Comparison of ENCODE assay signal across 18 cellular contexts in the genomic region with DNA sequence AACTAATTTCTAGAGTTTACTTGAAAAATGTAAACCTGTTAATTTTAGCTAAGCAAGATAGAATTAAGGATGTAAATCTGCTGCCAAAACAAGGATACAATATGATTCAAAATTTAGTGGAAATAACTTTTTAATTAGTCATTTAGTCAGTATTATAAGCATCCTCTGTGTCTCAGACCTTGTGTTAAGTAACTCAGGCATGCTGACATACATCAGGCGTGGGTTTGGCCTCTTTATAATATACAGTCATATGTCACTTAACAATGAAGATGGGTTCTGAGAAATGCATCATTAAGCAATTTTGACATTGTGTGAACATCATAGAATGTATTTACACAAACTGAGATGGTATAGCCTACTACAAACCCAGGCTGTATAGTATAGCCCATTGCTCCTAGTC.
A peak's percentile ranks its signal among the peaks of the same experiment; 100 is the strongest.
DNase-seq lines count a peak whose midpoint lies in the region; ATAC-seq, FAIRE-seq and TF ChIP-seq lines count a peak whose summit lies in the region.
"Had no signal": no experiment of that assay in that cellular context is flagged by ENCODE, and none has a peak within 500 bp of the region (broad histone marks: within the 10 kb centered on the region; RNA-seq: fewer than 3 reads in every experiment).

No MANE protein-coding gene starts in this region.

- DNase-seq in AG08395 (ENCODE audit: low spot score) (peak; percentile 17), ELR (ENCODE audit: low read depth) (peak; percentile 89), T-helper 17 cell (no peak), keratinocyte (ENCODE audit: low read depth, low spot score) (no peak), NCI-H510A treated with DMSO at 0.1 percent for 48 hours (lab: John Stamatoyannopoulos, UW) (no peak)
- DNase-seq: CD4-positive, alpha-beta memory T cell; glutamatergic neuron; KG1; kidney; NCI-H1417 treated with DMSO at 0.1 percent for 48 hours; NCI-H524; T-helper 2 cell; transverse colon had no signal

- dilution Hi-C loops in keratinocyte (cut with MboI; ENCODE audit: extremely low pct_ligation_motif_present, low sequenced_read_pairs) = no loop called here

- H3K4me1 ChIP-seq in keratinocyte (ENCODE audit: control insufficient read depth, extremely low read depth, insufficient read depth, low read length) = peaks cover 43% of the 10 kb centered on the region

- FAIRE-seq in keratinocyte (lab: Jason Lieb, UNC) = peak; percentile 67

- H3K27ac ChIP-seq in keratinocyte (ENCODE audit: control insufficient read depth, insufficient read depth, low read length) = peak overlapping the region; percentile 30
- H3K27ac ChIP-seq: RWPE1, transverse colon had no signal

- no peak overlapping the region for H3K4me3 Mint-ChIP-seq in T-helper 17 cell
- H3K4me3 Mint-ChIP-seq: CD4-positive, alpha-beta memory T cell; GM23338 had no signal

- no peaks in the 10 kb centered on the region for H3K9me3 ChIP-seq in T-helper 17 cell (ENCODE audit: control insufficient read depth, low read length, poor library complexity, severe bottlenecking)
- no peaks in the 10 kb centered on the region for H3K9me3 ChIP-seq in keratinocyte (ENCODE audit: control insufficient read depth, low read depth, low read length)
- H3K9me3 ChIP-seq: transverse colon had no signal

- H2AFZ ChIP-seq in keratinocyte (ENCODE audit: control insufficient read depth, low read length) = no peak overlapping the region
- H2AFZ ChIP-seq: GM23338 had no signal

- H3K9ac ChIP-seq in keratinocyte (ENCODE audit: control insufficient read depth, extremely low read depth, insufficient read depth, low read length) = no peak overlapping the region

- H3K27me3 Mint-ChIP-seq in T-helper 17 cell = no peaks in the 10 kb centered on the region
- H3K27me3 Mint-ChIP-seq: CD4-positive, alpha-beta memory T cell had no signal

- no peaks in the 10 kb centered on the region for H4K20me1 ChIP-seq in keratinocyte (ENCODE audit: control insufficient read depth, extremely low read depth, insufficient read depth, low read length)

- no peaks in the 10 kb centered on the region for H3K9me1 ChIP-seq in keratinocyte (ENCODE audit: control insufficient read depth, extremely low read depth, insufficient read depth, low read length)

- peak overlapping the region; percentile 93 for H3K27ac Mint-ChIP-seq in T-helper 17 cell
- H3K27ac Mint-ChIP-seq: GM23338 had no signal

- ATAC-seq in T-helper 17 cell (no peak), GM19467 (IDR thresholded peaks at IDR 0.05; ENCODE audit: unreplicated experiment) (no peak), HG03460 (IDR thresholded peaks at IDR 0.05; ENCODE audit: unreplicated experiment) (no peak)
- ATAC-seq: GM23338 had no signal

- no peaks in the 10 kb centered on the region for H3K79me2 ChIP-seq in keratinocyte (ENCODE audit: control insufficient read depth, insufficient read depth, low read length)

- H3K27me3 ChIP-seq in keratinocyte (ENCODE audit: control insufficient read depth, extremely low read depth, insufficient read depth, low read length) = no peaks in the 10 kb centered on the region
- H3K27me3 ChIP-seq: cardiac muscle cell, transverse colon had no signal

- H3K4me1 Mint-ChIP-seq in T-helper 17 cell = peaks cover 45% of the 10 kb centered on the region

- H3K4me3 ChIP-seq in keratinocyte (ENCODE audit: control insufficient read depth in 2 of 3, extremely low read depth in 1 of 3, insufficient read depth in 2 of 3, low read depth in 1 of 3, low read length in 3 of 3) = no peak overlapping the region
- H3K4me3 ChIP-seq: cardiac muscle cell, GM23338, transverse colon had no signal

- no peak overlapping the region for H3K4me2 ChIP-seq in keratinocyte (ENCODE audit: control insufficient read depth, extremely low read depth, insufficient read depth, low read depth, low read length)
- H3K4me2 ChIP-seq: GM23338 had no signal

- no peaks in the 10 kb centered on the region for H3K36me3 ChIP-seq in keratinocyte (ENCODE audit: control insufficient read depth in 2 of 2, extremely low read depth in 1 of 2, insufficient read depth in 2 of 2, low read length in 2 of 2)
- H3K36me3 ChIP-seq: cardiac muscle cell, transverse colon had no signal

- no peaks in the 10 kb centered on the region for H3K36me3 Mint-ChIP-seq in T-helper 17 cell (ENCODE audit: low read depth)
- H3K36me3 Mint-ChIP-seq: CD4-positive, alpha-beta memory T cell had no signal

- no peak for TF ChIP-seq CTCF in keratinocyte (optimal IDR thresholded peaks at IDR 0.05 in 1 of 3, IDR thresholded peaks at IDR 0.05 in 1 of 3, conservative IDR thresholded peaks at IDR 0.05 in 1 of 3; ENCODE audit: extremely low read depth in 1 of 3, insufficient read depth in 2 of 3, low read length in 3 of 3)

Comparison
In these comparisons a context has a peak if more than half of its experiments do, and no peak if none do; other contexts are left out.
1. DNase-seq: peak in AG08395 (single experiment) and ELR (single experiment); none in T-helper 17 cell (0 of 3), keratinocyte (single experiment) and NCI-H510A treated with DMSO at 0.1 percent for 48 hours (single experiment).